9 cellular contexts compared by ENCODE assay signal in the genomic region with DNA sequence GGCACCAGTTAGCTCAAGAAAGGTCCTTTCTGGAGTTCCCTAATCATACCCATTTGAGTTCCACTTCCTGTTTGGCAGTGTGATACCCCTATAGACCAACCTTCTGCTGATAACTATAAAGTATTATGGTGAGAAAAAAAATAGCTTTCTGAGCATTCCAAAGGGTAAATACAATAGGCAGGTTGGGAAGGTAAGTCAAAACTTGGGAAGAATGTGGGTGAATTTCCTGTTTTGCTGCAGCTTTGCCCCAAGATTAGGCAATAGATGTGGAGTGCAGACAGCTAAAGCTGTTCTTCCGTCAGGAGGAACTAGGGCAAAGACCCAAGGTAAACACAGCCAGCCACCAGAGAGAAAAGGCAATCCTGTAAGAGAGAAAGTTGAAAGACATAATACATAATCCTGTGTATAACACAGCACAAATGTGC. TPM values are rescaled to one million over a fixed set of nuclear protein-coding genes. Genes with fewer than 3 reads are reported as not detected.
DNase-seq lines count a peak whose midpoint lies in the region; ATAC-seq, FAIRE-seq and TF ChIP-seq lines count a peak whose summit lies in the region.
"Had no signal": no experiment of that assay in that cellular context is flagged by ENCODE, and none has a peak within 500 bp of the region (broad histone marks: within the 10 kb centered on the region; RNA-seq: fewer than 3 reads in every experiment).

No MANE protein-coding gene starts in this region.

- H3K9me3 ChIP-seq in HCT116 (ENCODE audit: control insufficient read depth in 1 of 2, insufficient read depth in 1 of 2, low read depth in 1 of 2, low read length in 2 of 2) (no peaks in the 10 kb centered on the region), RWPE2 (ENCODE audit: severe bottlenecking) (no peaks in the 10 kb centered on the region), small intestine (ENCODE audit: control insufficient read depth, low read depth) (no peaks in the 10 kb centered on the region)

- H3K27ac ChIP-seq in HCT116 (ENCODE audit: low read depth, low read length) (no peak overlapping the region), RWPE2 (ENCODE audit: poor library complexity, severe bottlenecking) (peak overlapping the region; percentile 54), small intestine (ENCODE audit: low read depth in 1 of 2, low read length in 1 of 2) (no peak overlapping the region)

- no TSS peak for BruUV-seq in HCT116 (replicated peaks; lab: Mats Ljungman, UMichigan)

- no peaks in the 10 kb centered on the region for H4K20me1 ChIP-seq in HCT116 (ENCODE audit: insufficient read depth)

- no peak for TF ChIP-seq RAD21 in HCT116 (IDR thresholded peaks at IDR 0.05; ENCODE audit: low read depth)

- H3K36me3 ChIP-seq in HCT116 (ENCODE audit: control insufficient read depth in 1 of 2, insufficient read depth in 2 of 2, low read length in 2 of 2) (no peaks in the 10 kb centered on the region), RWPE2 (ENCODE audit: low read depth) (no peaks in the 10 kb centered on the region), small intestine (ENCODE audit: control insufficient read depth in 2 of 2, insufficient read depth in 2 of 2, low read length in 2 of 2) (peaks cover 0 to 4% of the 10 kb centered on the region in 2 donors)

- H3K4me3 ChIP-seq in HCT116 (replicated peaks in 1 of 2; ENCODE audit: low read depth in 1 of 2, low read length in 2 of 2) (no peak overlapping the region), RWPE2 (ENCODE audit: severe bottlenecking) (no peak overlapping the region), fibroblast of villous mesenchyme (ENCODE audit: low read depth, low read length) (no peak overlapping the region), small intestine (ENCODE audit: low read depth in 1 of 2, low read length in 2 of 2) (no peak overlapping the region)
- H3K4me3 ChIP-seq: K562 had no signal

- no peak for ATAC-seq in HCT116
- peak; percentile 85 for ATAC-seq in RWPE2 (ENCODE audit: low read depth)
- ATAC-seq in SK-N-SH treated with all-trans-retinoic acid at 6 μM for 48 hours: no peak
- ATAC-seq in GM18505 (IDR thresholded peaks at IDR 0.05; ENCODE audit: unreplicated experiment): no peak
- ATAC-seq: K562 had no signal

- CTCF ChIA-PET in HCT116 (lab: Charles Lee): interaction anchor here (0.6 kb wide), 1 partner anchor 13 kb away, joined by 3 read pairs; no protein-coding TSS in a partner anchor

- POLR2A ChIA-PET in HCT116 (lab: Charles Lee): no interaction called here

- TF ChIP-seq POLR2A in HCT116 (IDR thresholded peaks at IDR 0.05; ENCODE audit: borderline replicate concordance, extremely low read depth, insufficient read depth, insufficient read length): no peak
- TF ChIP-seq POLR2A in GM18505 (IDR thresholded peaks at IDR 0.05; ENCODE audit: borderline replicate concordance, extremely low read depth, insufficient read depth, insufficient read length): no peak

- WGBS in small intestine, 3 donors: 30 to 35% (median 32%) methylated on average over 1 of the region's 1 CpG

- H3K9me2 ChIP-seq in HCT116 (ENCODE audit: insufficient read depth): no peaks in the 10 kb centered on the region

- intact Hi-C loops in HCT116 (cut with micrococcal nuclease): no loop called here

- H3K4me1 ChIP-seq in HCT116 (ENCODE audit: control insufficient read depth in 1 of 2, insufficient read depth in 2 of 2, low read length in 2 of 2): peaks cover 5 to 25% of the 10 kb centered on the region in 2 experiments; a peak in 3 of 4 replicates
- H3K4me1 ChIP-seq in RWPE2 (ENCODE audit: insufficient read depth, poor library complexity, severe bottlenecking): peaks cover 40% of the 10 kb centered on the region
- H3K4me1 ChIP-seq in small intestine (ENCODE audit: control insufficient read depth in 2 of 2, insufficient read depth in 1 of 2, low read depth in 1 of 2, low read length in 1 of 2): peaks cover 0 to 2% of the 10 kb centered on the region in 2 donors

- no peak overlapping the region for H2AFZ ChIP-seq in HCT116 (ENCODE audit: low read depth, low read length, poor library complexity, severe bottlenecking)

- TF ChIP-seq CTCF in HCT116 (IDR thresholded peaks at IDR 0.05 in 2 of 3, conservative IDR thresholded peaks at IDR 0.05 in 1 of 3; ENCODE audit: borderline replicate concordance in 1 of 3, insufficient read depth in 1 of 3, low read depth in 2 of 3, low read length in 2 of 3) (no peak), RWPE2 (IDR thresholded peaks at IDR 0.05; ENCODE audit: poor library complexity, severe bottlenecking) (no peak), fibroblast of villous mesenchyme (IDR thresholded peaks at IDR 0.05; ENCODE audit: insufficient read depth, low read depth, low read length) (no peak)

- H3K4me2 ChIP-seq in HCT116 (ENCODE audit: low read length): no peak overlapping the region

- DNase-seq in HCT116 (ENCODE audit: low read depth, low spot score): no peak
- DNase-seq in RWPE2 (ENCODE audit: low spot score): no peak
- peak; percentile 82 for DNase-seq in fibroblast of villous mesenchyme (ENCODE audit: low read depth)
- DNase-seq in small intestine: peak; percentile 27
- DNase-seq in activated naive CD4-positive, alpha-beta T cell (lab: John Stamatoyannopoulos, UW): no peak
- DNase-seq in activated CD8-positive, alpha-beta memory T cell treated with anti-CD3 and anti-CD28 coated beads, Interleukin-2, amount 50 U/mL, for 48 hours: no peak

- RAD21 ChIA-PET in HCT116 (lab: Charles Lee; ENCODE audit: low non-redundant PET in 1 of 2, low total read pairs in 2 of 2, uncharacterized antibody in 2 of 2, unreplicated experiment in 2 of 2): no interaction called here

- H3K27me3 ChIP-seq in HCT116 (ENCODE audit: insufficient read depth, low read length) (no peaks in the 10 kb centered on the region), RWPE2 (ENCODE audit: insufficient read depth, poor library complexity, severe bottlenecking) (no peaks in the 10 kb centered on the region), small intestine (ENCODE audit: control insufficient read depth in 2 of 2, insufficient read depth in 2 of 2, low read length in 2 of 2) (no peaks in the 10 kb centered on the region)

- H3K79me2 ChIP-seq in HCT116 (ENCODE audit: insufficient read depth, low read length): peaks cover 82% of the 10 kb centered on the region

- no peak overlapping the region for H3K9ac ChIP-seq in HCT116 (ENCODE audit: low read length)

- no peak for FAIRE-seq in small intestine (lab: Jason Lieb, UNC)
- FAIRE-seq: K562 had no signal

TF ChIP-seq in HCT116, 20 proteins besides CTCF, POLR2A, EP300 and RAD21:
- TF ChIP-seq POLR2AphosphoS5 (IDR thresholded peaks at IDR 0.05; ENCODE audit: low read depth, low read length) (no peak), CBX3 (IDR thresholded peaks at IDR 0.05; ENCODE audit: low read depth) (no peak), EGR1 (IDR thresholded peaks at IDR 0.05; ENCODE audit: low read depth) (0 out of 2 replicates have a peak, but pooled peaks have one; percentile 11), SRF (IDR thresholded peaks at IDR 0.05; ENCODE audit: low read depth) (no peak), CEBPB (IDR thresholded peaks at IDR 0.05; ENCODE audit: low read depth) (peak; percentile 58; the same call in 1 of the 2 replicates)

TF ChIP-seq in SK-N-SH treated with all-trans-retinoic acid at 6 μM for 48 hours, 23 proteins besides CTCF, POLR2A, EP300 and RAD21:
- TF ChIP-seq ISL1 (CRISPR knock-in tag; IDR thresholded peaks at IDR 0.05) (no peak), TOX (CRISPR knock-in tag; IDR thresholded peaks at IDR 0.05; ENCODE audit: borderline replicate concordance) (no peak), ZC3H10 (CRISPR knock-in tag; IDR thresholded peaks at IDR 0.05) (no peak)

RNA-seq across cellular contexts. Expression of a gene that starts 49.9 kb away (rescaled TPM):
- total RNA-seq in HCT116 (2021; ENCODE audit: unreplicated experiment) (not detected), fibroblast of villous mesenchyme (not detected in 2 replicates)
- not detected in 2 replicates for polyA plus RNA-seq in HCT116 (2012)
- 100 to 1,000 TPM in 1 of 3 donors, 10 to 100 TPM in 2; 56.3 to 155 (median 59.5) TPM for polyA plus RNA-seq in small intestine
- total RNA-seq: K562 had no signal
- polyA plus RNA-seq: K562 had no signal

Comparison
In these comparisons a context has a peak if more than half of its experiments do, and no peak if none do; other contexts are left out.
1. DNase-seq: peak in fibroblast of villous mesenchyme (single experiment) and small intestine (single experiment); none in HCT116 (single experiment), RWPE2 (single experiment), activated naive CD4-positive, alpha-beta T cell (0 of 4) and activated CD8-positive, alpha-beta memory T cell treated with anti-CD3 and anti-CD28 coated beads, Interleukin-2, amount 50 U/mL, for 48 hours (single experiment).